In genomic region chr7:114279901-114280300, GRCh38 we compare ENCODE assay signal across 32 cellular contexts.
A peak's percentile ranks its signal among the peaks of the same experiment; 100 is the strongest.
DNase-seq lines count a peak whose midpoint lies in the region; ATAC-seq, FAIRE-seq and TF ChIP-seq lines count a peak whose summit lies in the region.
"Had no signal": no experiment of that assay in that cellular context is flagged by ENCODE, and none has a peak within 500 bp of the region (broad histone marks: within the 10 kb centered on the region; RNA-seq: fewer than 3 reads in every experiment).

No MANE protein-coding gene starts in this region.

- no peaks in the 10 kb centered on the region for H3K9me3 ChIP-seq in A549
- no peaks in the 10 kb centered on the region for H3K9me3 ChIP-seq in HEK293 (ENCODE audit: control insufficient read depth, insufficient read depth, low read depth, low read length)
- H3K9me3 ChIP-seq: BE2C; BLaER1; BLaER1 treated with 17β-estradiol and CSF1 and Interleukin-3, amounts not matched to agents 10 nM and 100 nM had no signal

- TF ChIP-seq POLR2A in A549 (IDR thresholded peaks at IDR 0.05; ENCODE audit: low read length) = no peak

- no peaks in the 10 kb centered on the region for H3K4me1 ChIP-seq in A549
- no peaks in the 10 kb centered on the region for H3K4me1 ChIP-seq in HEK293 (ENCODE audit: control insufficient read depth, insufficient read depth, low read length)
- H3K4me1 ChIP-seq: BE2C; BLaER1; BLaER1 treated with 17β-estradiol and CSF1 and Interleukin-3, amounts not matched to agents 10 nM and 100 nM; Caco-2 had no signal

- POLR2A ChIA-PET in A549 (lab: Yijun Ruan, JAX) = no interaction called here
- POLR2A ChIA-PET in HEK293 (lab: Yijun Ruan, JAX) = no interaction called here

- DNase-seq in A549 (ENCODE audit: low read depth in 1 of 2, low spot score in 1 of 2) (no peak), RKO (ENCODE audit: low spot score) (no peak), G401 (ENCODE audit: low spot score) (no peak)
- DNase-seq: 8988T; ACHN; AML-193; BE2C; C1 segment of cervical spinal cord; Caco-2; Calu3; CD4-positive, alpha-beta memory T cell; CD4-positive, alpha-beta T cell; CD4-positive, CD25-positive, alpha-beta regulatory T cell; CD8-positive, alpha-beta memory T cell; CD8-positive, alpha-beta T cell; COR-L47; DMS 273 treated with DMSO at 0.1 percent for 48 hours; DMS153; DMS53; DMS79; DMS79 treated with DMSO at 0.1 percent for 48 hours; DND-41; EL had no signal

- ATAC-seq in A549 (no peak), HG02759 (IDR thresholded peaks at IDR 0.05; ENCODE audit: unreplicated experiment) (no peak)
- ATAC-seq: CD8-positive, alpha-beta T cell had no signal

- CTCF ChIA-PET in A549 (lab: Yijun Ruan, JAX) (no interaction called here), HEK293 (lab: Yijun Ruan, JAX) (no interaction called here)

- TF ChIP-seq CTCF in A549 (IDR thresholded peaks at IDR 0.05) (no peak), HEK293 (tag by site-specific recombination; IDR thresholded peaks at IDR 0.05) (no peak)

- no peak overlapping the region for H3K4me2 ChIP-seq in A549
- H3K4me2 ChIP-seq: BLaER1; BLaER1 treated with 17β-estradiol and CSF1 and Interleukin-3, amounts not matched to agents 10 nM and 100 nM had no signal

- TF ChIP-seq RAD21 in A549 (conservative IDR thresholded peaks at IDR 0.05 in 1 of 2, IDR thresholded peaks at IDR 0.05 in 1 of 2) = no peak

- H3K36me3 ChIP-seq in HEK293 (ENCODE audit: control insufficient read depth in 2 of 2, insufficient read depth in 1 of 2, low read length in 2 of 2) = no peaks in the 10 kb centered on the region
- H3K36me3 ChIP-seq: BE2C; BLaER1; BLaER1 treated with 17β-estradiol and CSF1 and Interleukin-3, amounts not matched to agents 10 nM and 100 nM had no signal

- H3K4me3 ChIP-seq in A549 (no peak overlapping the region), HEK293 (ENCODE audit: low read depth, low read length) (no peak overlapping the region)
- H3K4me3 ChIP-seq: BLaER1; BLaER1 treated with 17β-estradiol and CSF1 and Interleukin-3, amounts not matched to agents 10 nM and 100 nM had no signal

- no peak for TF ChIP-seq EP300 in A549 (IDR thresholded peaks at IDR 0.05)

- 4% methylated on average over 1 of the region's 1 CpG for WGBS in A549 (ENCODE audit: missing lambda C conversion rate)

- H3K27ac ChIP-seq in A549 = no peak overlapping the region
- no peak overlapping the region for H3K27ac ChIP-seq in HEK293 (ENCODE audit: extremely low read depth, low read depth, low read length)
- H3K27ac ChIP-seq: 22Rv1; BLaER1; BLaER1 treated with 17β-estradiol and CSF1 and Interleukin-3, amounts not matched to agents 10 nM and 100 nM; C4-2B had no signal

- in situ Hi-C loops in G401 (cut with HindIII; ENCODE audit: low sequenced_read_pairs) = no loop called here

- peak; percentile 11 for FAIRE-seq in A204.1 (lab: Jason Lieb, UNC)
- FAIRE-seq in A549 (lab: Jason Lieb, UNC) = no peak
- FAIRE-seq: D721Med, G401.6 had no signal

TF ChIP-seq in A549, 52 proteins besides CTCF, POLR2A, EP300 and RAD21:
- TF ChIP-seq ZC3H11A (IDR thresholded peaks at IDR 0.05) (peak; percentile 82), FOXS1 (CRISPR knock-in tag; IDR thresholded peaks at IDR 0.05) (no peak)

TF ChIP-seq in HEK293, 187 proteins besides CTCF, POLR2A, EP300 and RAD21 (continues in another document):
- TF ChIP-seq EGR2 (tag by site-specific recombination; IDR thresholded peaks at IDR 0.05; ENCODE audit: low read depth) (no peak), GLIS2 (tag by site-specific recombination; IDR thresholded peaks at IDR 0.05) (no peak), ZNF23 (tag by site-specific recombination; IDR thresholded peaks at IDR 0.05; ENCODE audit: borderline replicate concordance) (no peak), ZNF223 (tag by site-specific recombination; IDR thresholded peaks at IDR 0.05) (no peak), YY1 (tag by site-specific recombination; IDR thresholded peaks at IDR 0.05) (no peak), GLI2 (tag by site-specific recombination; IDR thresholded peaks at IDR 0.05; ENCODE audit: borderline replicate concordance, low read depth) (no peak; the same call in 1 of the 2 replicates), ZSCAN16 (tag by site-specific recombination; IDR thresholded peaks at IDR 0.05) (no peak), ZNF140 (tag by site-specific recombination; IDR thresholded peaks at IDR 0.05) (peak; percentile 65), ZNF169 (tag by site-specific recombination; IDR thresholded peaks at IDR 0.05) (no peak), ZNF37A (tag by site-specific recombination; IDR thresholded peaks at IDR 0.05) (no peak), ZNF433 (tag by site-specific recombination; IDR thresholded peaks at IDR 0.05; ENCODE audit: low read depth) (peak; percentile 59; the same call in 1 of the 2 replicates), MZF1 (tag by site-specific recombination; IDR thresholded peaks at IDR 0.05; ENCODE audit: borderline replicate concordance) (no peak), PRDM1 (tag by site-specific recombination; IDR thresholded peaks at IDR 0.05) (no peak), ZNF18 (tag by site-specific recombination; IDR thresholded peaks at IDR 0.05) (no peak), ZNF692 (tag by site-specific recombination; IDR thresholded peaks at IDR 0.05) (no peak), ZNF707 (tag by site-specific recombination; IDR thresholded peaks at IDR 0.05) (no peak), MEIS1 (CRISPR knock-in tag; IDR thresholded peaks at IDR 0.05; ENCODE audit: borderline replicate concordance) (no peak), BCL11B (tag by site-specific recombination; IDR thresholded peaks at IDR 0.05; ENCODE audit: low read depth) (no peak), ZNF16 (tag by site-specific recombination; IDR thresholded peaks at IDR 0.05; ENCODE audit: low read depth) (no peak), ZNF274 (IDR thresholded peaks at IDR 0.05; ENCODE audit: low read length) (no peak), ZNF274 (tag by site-specific recombination; IDR thresholded peaks at IDR 0.05; ENCODE audit: borderline replicate concordance) (no peak), PRDM6 (tag by site-specific recombination; IDR thresholded peaks at IDR 0.05) (no peak)
